1 cellular context compared by ENCODE assay signal in the genomic region with DNA sequence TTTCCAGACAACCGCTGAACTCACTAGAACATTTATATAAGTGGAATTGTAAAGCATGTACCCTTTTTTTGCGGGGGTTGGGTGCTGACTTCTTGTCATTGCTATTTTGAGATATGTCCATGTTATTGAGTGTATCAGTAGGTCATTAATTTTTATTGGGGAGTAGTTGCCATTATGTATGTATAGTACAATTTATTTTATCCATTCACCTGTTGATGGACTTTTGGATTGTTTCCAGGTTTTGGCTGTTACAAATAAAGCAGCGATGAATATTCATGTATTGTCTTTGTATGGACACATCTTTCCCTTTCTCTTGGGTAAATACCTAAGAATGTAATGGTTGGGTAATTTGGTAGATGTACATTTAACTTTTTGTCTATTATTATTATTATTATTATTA.
TF ChIP-seq lines count a peak whose summit lies in the region.

No MANE protein-coding gene starts in this region.

TF ChIP-seq in HepG2, 621 proteins besides CTCF, POLR2A, EP300 and RAD21:
- no peak for TF ChIP-seq NKX3-1 (CRISPR knock-in tag; IDR thresholded peaks at IDR 0.05)
- TF ChIP-seq, protein P1, sequence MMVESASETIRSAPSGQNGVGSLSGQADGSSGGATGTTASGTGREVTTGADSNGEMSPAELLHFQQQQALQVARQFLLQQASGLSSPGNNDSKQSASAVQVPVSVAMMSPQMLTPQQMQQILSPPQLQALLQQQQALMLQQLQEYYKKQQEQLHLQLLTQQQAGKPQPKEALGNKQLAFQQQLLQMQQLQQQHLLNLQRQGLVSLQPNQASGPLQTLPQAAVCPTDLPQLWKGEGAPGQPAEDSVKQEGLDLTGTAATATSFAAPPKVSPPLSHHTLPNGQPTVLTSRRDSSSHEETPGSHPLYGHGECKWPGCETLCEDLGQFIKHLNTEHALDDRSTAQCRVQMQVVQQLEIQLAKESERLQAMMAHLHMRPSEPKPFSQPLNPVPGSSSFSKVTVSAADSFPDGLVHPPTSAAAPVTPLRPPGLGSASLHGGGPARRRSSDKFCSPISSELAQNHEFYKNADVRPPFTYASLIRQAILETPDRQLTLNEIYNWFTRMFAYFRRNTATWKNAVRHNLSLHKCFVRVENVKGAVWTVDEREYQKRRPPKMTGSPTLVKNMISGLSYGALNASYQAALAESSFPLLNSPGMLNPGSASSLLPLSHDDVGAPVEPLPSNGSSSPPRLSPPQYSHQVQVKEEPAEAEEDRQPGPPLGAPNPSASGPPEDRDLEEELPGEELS (CRISPR knock-in tag; IDR thresholded peaks at IDR 0.05) = no peak
- no peak for TF ChIP-seq SIN3B (IDR thresholded peaks at IDR 0.05; ENCODE audit: low read length)
- TF ChIP-seq HOXA3 (CRISPR knock-in tag; IDR thresholded peaks at IDR 0.05) = no peak
- no peak for TF ChIP-seq MIER2 (CRISPR knock-in tag; IDR thresholded peaks at IDR 0.05)
- no peak for TF ChIP-seq ZIK1 (CRISPR knock-in tag; IDR thresholded peaks at IDR 0.05; ENCODE audit: borderline replicate concordance, low read depth)
- TF ChIP-seq AHR (CRISPR knock-in tag; IDR thresholded peaks at IDR 0.05) = no peak
- TF ChIP-seq ZNF101 (CRISPR knock-in tag; IDR thresholded peaks at IDR 0.05; ENCODE audit: borderline replicate concordance, low read depth) = no peak
- TF ChIP-seq, protein P2, sequence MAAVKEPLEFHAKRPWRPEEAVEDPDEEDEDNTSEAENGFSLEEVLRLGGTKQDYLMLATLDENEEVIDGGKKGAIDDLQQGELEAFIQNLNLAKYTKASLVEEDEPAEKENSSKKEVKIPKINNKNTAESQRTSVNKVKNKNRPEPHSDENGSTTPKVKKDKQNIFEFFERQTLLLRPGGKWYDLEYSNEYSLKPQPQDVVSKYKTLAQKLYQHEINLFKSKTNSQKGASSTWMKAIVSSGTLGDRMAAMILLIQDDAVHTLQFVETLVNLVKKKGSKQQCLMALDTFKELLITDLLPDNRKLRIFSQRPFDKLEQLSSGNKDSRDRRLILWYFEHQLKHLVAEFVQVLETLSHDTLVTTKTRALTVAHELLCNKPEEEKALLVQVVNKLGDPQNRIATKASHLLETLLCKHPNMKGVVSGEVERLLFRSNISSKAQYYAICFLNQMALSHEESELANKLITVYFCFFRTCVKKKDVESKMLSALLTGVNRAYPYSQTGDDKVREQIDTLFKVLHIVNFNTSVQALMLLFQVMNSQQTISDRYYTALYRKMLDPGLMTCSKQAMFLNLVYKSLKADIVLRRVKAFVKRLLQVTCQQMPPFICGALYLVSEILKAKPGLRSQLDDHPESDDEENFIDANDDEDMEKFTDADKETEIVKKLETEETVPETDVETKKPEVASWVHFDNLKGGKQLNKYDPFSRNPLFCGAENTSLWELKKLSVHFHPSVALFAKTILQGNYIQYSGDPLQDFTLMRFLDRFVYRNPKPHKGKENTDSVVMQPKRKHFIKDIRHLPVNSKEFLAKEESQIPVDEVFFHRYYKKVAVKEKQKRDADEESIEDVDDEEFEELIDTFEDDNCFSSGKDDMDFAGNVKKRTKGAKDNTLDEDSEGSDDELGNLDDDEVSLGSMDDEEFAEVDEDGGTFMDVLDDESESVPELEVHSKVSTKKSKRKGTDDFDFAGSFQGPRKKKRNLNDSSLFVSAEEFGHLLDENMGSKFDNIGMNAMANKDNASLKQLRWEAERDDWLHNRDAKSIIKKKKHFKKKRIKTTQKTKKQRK (IDR thresholded peaks at IDR 0.05; ENCODE audit: low read length) = no peak
